In the genomic region with DNA sequence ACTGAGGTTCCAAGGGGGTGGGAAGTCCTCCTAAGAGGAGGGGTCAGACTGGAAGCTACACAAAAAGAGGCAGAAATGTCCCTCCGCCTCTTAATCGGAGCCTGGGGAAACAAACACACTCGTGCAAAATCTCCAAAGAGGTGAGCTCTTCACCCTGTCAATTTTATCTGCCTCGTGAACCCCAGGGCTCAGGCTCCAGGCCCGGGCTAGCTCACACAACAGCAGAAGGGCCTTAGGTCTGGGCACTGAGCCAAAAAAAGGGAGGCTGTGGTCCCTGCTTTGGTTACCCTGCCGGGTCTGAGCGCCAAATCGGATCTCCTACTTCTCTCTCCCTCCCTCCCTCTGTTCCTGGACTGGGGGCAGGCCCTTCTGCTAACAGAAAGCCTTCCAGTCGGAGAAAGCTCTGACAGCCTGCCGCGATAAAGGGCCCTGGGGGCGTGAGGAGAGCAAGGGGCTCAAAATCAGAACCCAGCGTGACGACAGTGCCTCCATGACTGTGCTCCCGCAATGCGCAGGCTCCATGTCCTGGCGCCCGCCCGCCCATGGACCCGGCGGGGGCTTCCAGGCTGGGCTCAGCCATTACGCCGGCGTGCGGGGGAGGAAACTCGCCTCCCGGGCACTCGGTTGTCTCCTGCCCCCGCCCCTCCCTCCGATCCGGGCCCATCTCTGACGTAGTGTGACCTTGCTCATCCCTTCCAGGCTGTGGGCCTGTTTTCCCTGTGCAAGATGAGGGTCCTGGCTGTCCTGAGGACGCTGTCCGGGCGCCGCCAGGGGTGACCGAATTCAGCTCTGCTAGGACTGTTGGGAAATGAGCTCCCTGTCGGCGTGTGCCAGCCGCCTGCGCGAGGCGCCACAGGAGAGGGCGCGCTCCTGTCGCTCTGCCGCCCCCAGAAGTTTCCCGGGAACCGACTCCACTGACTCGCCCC, we compare ENCODE assay signal across 8 cellular contexts. TPM values are rescaled to one million over a fixed set of nuclear protein-coding genes. Genes with fewer than 3 reads are reported as not detected.
DNase-seq lines count a peak whose midpoint lies in the region; ATAC-seq and TF ChIP-seq lines count a peak whose summit lies in the region.

No MANE protein-coding gene starts in this region.

- no peaks in the 10 kb centered on the region for H3K36me3 Mint-ChIP-seq in activated naive CD4-positive, alpha-beta T cell treated with anti-CD3 and anti-CD28 coated beads, Interleukin-2, amount 50 U/mL, for 72 hours

- H3K27ac Mint-ChIP-seq in activated naive CD4-positive, alpha-beta T cell treated with anti-CD3 and anti-CD28 coated beads, Interleukin-2, amount 50 U/mL, for 72 hours = peak overlapping the region; percentile 95 to 97

- no peak for TF ChIP-seq CTCF in omental fat pad (IDR thresholded peaks at IDR 0.05)
- TF ChIP-seq CTCF in testis (IDR thresholded peaks at IDR 0.05) = no peak

- H3K9me3 Mint-ChIP-seq in activated naive CD4-positive, alpha-beta T cell treated with anti-CD3 and anti-CD28 coated beads, Interleukin-2, amount 50 U/mL, for 72 hours = no peaks in the 10 kb centered on the region

- H3K9me3 ChIP-seq in SK-N-MC (ENCODE audit: low read depth, low read length) = no peaks in the 10 kb centered on the region
- H3K9me3 ChIP-seq in testis = no peaks in the 10 kb centered on the region

- intact Hi-C loops in testis (cut with DNase I; ENCODE audit: low total_unique reads) = no loop called here

- peak overlapping the region; percentile 96 for H3K9ac ChIP-seq in SK-N-MC (ENCODE audit: insufficient read length)

- no peaks in the 10 kb centered on the region for H3K27me3 ChIP-seq in testis

- DNase-seq in GM03348 (ENCODE audit: low spot score) = peak; percentile 93
- peak; percentile 30 for DNase-seq in NCI-H1048 (lab: John Stamatoyannopoulos, UW)
- DNase-seq in SK-N-MC (ENCODE audit: low read depth, low spot score) = no peak
- peak; percentile 71 to 84 for DNase-seq in activated naive CD4-positive, alpha-beta T cell treated with anti-CD3 and anti-CD28 coated beads, Interleukin-2, amount 50 U/mL, for 72 hours (ENCODE audit: low spot score in 2 of 2)
- DNase-seq in glomerular visceral epithelial cell (ENCODE audit: extremely low spot score) = peak; percentile 91
- peak; percentile 77 for DNase-seq in omental fat pad (ENCODE audit: low spot score)
- DNase-seq in testis = peak; percentile 93

- H3K27ac ChIP-seq in SK-N-MC (peak overlapping the region; percentile 93), testis (peak overlapping the region; percentile 92 to 97)

- 1 to 6% methylated on average over 3 to 50 of the region's 50 CpGs for WGBS in testis, 2 donors

- H3K36me3 ChIP-seq in SK-N-MC (ENCODE audit: insufficient read depth, low read length) (no peaks in the 10 kb centered on the region), testis (ENCODE audit: low read depth, missing control alignments) (no peaks in the 10 kb centered on the region)

- peaks cover 10% of the 10 kb centered on the region for H3K4me1 ChIP-seq in testis

- peak overlapping the region; percentile 95 for H3K4me3 ChIP-seq in SK-N-MC
- peak overlapping the region; percentile 65 to 71 for H3K4me3 ChIP-seq in testis

- ATAC-seq in HG02571 (IDR thresholded peaks at IDR 0.05; ENCODE audit: unreplicated experiment) (peak; percentile 37), omental fat pad (ENCODE audit: low FRiP score) (peak; percentile 69)
- ATAC-seq in activated naive CD4-positive, alpha-beta T cell treated with anti-CD3 and anti-CD28 coated beads, Interleukin-2, amount 50 U/mL, for 72 hours = peak; percentile 54 to 58

- no peak for TF ChIP-seq POLR2A in testis (IDR thresholded peaks at IDR 0.05)

RNA-seq across cellular contexts. Expression of gene SLC22A4, which starts 0.9 kb away (rescaled TPM):
- total RNA-seq in activated naive CD4-positive, alpha-beta T cell treated with anti-CD3 and anti-CD28 coated beads, Interleukin-2, amount 50 U/mL, for 72 hours = 1 to 10 TPM; 1.5 to 1.9 TPM
- total RNA-seq in omental fat pad = 1 to 10 TPM; 2.6 to 6.8 (median 5.7) TPM
- 1 to 10 TPM; 1.5 to 2.3 TPM for total RNA-seq in testis
- polyA plus RNA-seq in testis (ENCODE audit: insufficient read depth, low read depth, low replicate concordance) = 1.1 TPM

RNA-seq across cellular contexts. Expression of gene PDLIM4, which starts 35.8 kb away (rescaled TPM):
- not detected for total RNA-seq in activated naive CD4-positive, alpha-beta T cell treated with anti-CD3 and anti-CD28 coated beads, Interleukin-2, amount 50 U/mL, for 72 hours
- 10 to 100 TPM; 19.5 to 89.5 (median 23.4) TPM for total RNA-seq in omental fat pad
- 10 to 100 TPM; 11.8 to 18.5 TPM for total RNA-seq in testis
- 20.5 TPM for polyA plus RNA-seq in testis (ENCODE audit: insufficient read depth, low read depth, low replicate concordance)

Comparison
In these comparisons a context has a peak if more than half of its experiments do, and no peak if none do; other contexts are left out.
1. RNA of gene PDLIM4, which starts 35.8 kb away (total RNA-seq): 19.5 to 89.5 TPM in omental fat pad and 11.8 to 18.5 TPM in testis; not detected in activated naive CD4-positive, alpha-beta T cell treated with anti-CD3 and anti-CD28 coated beads, Interleukin-2, amount 50 U/mL, for 72 hours; every median in the first group is over 10 times any median in the second.
2. Peak in every context shown above with its lines, with median percentiles within 50 percentile points of each other: ATAC-seq.